ENCODE assay signal across 10 cellular contexts in the genomic region with DNA sequence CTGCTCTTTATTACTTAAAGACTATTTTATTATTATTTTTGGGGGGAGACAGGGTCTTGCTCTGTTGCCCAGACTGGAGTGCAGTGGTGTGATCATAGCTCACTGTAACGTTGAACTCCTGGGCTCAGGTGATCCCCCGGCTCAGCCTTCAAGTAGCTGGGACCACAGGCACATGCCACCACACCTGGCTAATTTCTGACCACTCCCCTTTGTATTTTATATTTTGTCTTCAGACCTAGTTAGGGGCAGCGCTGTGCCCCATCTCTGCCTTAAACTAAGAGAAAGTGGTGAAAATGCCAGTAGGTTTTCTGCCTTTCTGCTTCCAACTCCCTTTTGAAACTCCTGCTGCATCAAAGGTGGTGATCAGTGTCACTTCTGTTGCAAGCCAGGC.
A peak's percentile ranks its signal among the peaks of the same experiment; 100 is the strongest.
DNase-seq lines count a peak whose midpoint lies in the region; ATAC-seq and TF ChIP-seq lines count a peak whose summit lies in the region.
"Had no signal": no experiment of that assay in that cellular context is flagged by ENCODE, and none has a peak within 500 bp of the region (broad histone marks: within the 10 kb centered on the region; RNA-seq: fewer than 3 reads in every experiment).

No MANE protein-coding gene starts in this region.

- H3K27me3 ChIP-seq in SU-DHL-6 (ENCODE audit: low read length) (no peaks in the 10 kb centered on the region), liver (ENCODE audit: control insufficient read depth in 4 of 4, insufficient read depth in 4 of 4, low read length in 3 of 4) (no peaks in the 10 kb centered on the region), transverse colon (no peaks in the 10 kb centered on the region)

- peaks cover 35% of the 10 kb centered on the region for H3K36me3 Mint-ChIP-seq in activated CD8-positive, alpha-beta T cell treated with anti-CD3 and anti-CD28 coated beads, Interleukin-2, amount 10 ng/mL, durations not matched to agents 7 days and 5 days (ENCODE audit: low read depth)
- H3K36me3 Mint-ChIP-seq in activated CD8-positive, alpha-beta T cell treated with anti-CD3 and anti-CD28 coated beads for 36 hours (ENCODE audit: low read depth), result peaks cover 23% of the 10 kb centered on the region
- H3K36me3 Mint-ChIP-seq in glutamatergic neuron (ENCODE audit: unreplicated experiment), result peaks cover under 1% of the 10 kb centered on the region

- no peaks in the 10 kb centered on the region for H4K20me1 ChIP-seq in SU-DHL-6 (ENCODE audit: low read depth, low read length)

- TF ChIP-seq POLR2A in transverse colon (IDR thresholded peaks at IDR 0.05), result no peak

- H3K9me3 ChIP-seq in SU-DHL-6 (ENCODE audit: insufficient read depth, low read length), result no peaks in the 10 kb centered on the region
- no peaks in the 10 kb centered on the region for H3K9me3 ChIP-seq in liver (ENCODE audit: control insufficient read depth in 4 of 4, low read length in 3 of 4)
- H3K9me3 ChIP-seq in transverse colon, result no peaks in the 10 kb centered on the region

- no peak overlapping the region for H3K4me3 Mint-ChIP-seq in activated CD8-positive, alpha-beta T cell treated with anti-CD3 and anti-CD28 coated beads, Interleukin-2, amount 10 ng/mL, durations not matched to agents 7 days and 5 days
- H3K4me3 Mint-ChIP-seq in activated CD8-positive, alpha-beta T cell treated with anti-CD3 and anti-CD28 coated beads for 36 hours, result no peak overlapping the region
- no peak overlapping the region for H3K4me3 Mint-ChIP-seq in glutamatergic neuron (ENCODE audit: unreplicated experiment)

- peak overlapping the region; percentile 91 for H3K27ac Mint-ChIP-seq in activated CD8-positive, alpha-beta T cell treated with anti-CD3 and anti-CD28 coated beads, Interleukin-2, amount 10 ng/mL, durations not matched to agents 7 days and 5 days
- no peak overlapping the region for H3K27ac Mint-ChIP-seq in activated CD8-positive, alpha-beta T cell treated with anti-CD3 and anti-CD28 coated beads for 36 hours
- H3K27ac Mint-ChIP-seq in glutamatergic neuron (ENCODE audit: unreplicated experiment), result no peak overlapping the region

- in situ Hi-C loops in transverse colon (cut with MboI; ENCODE audit: low pct_ligation_motif_present in 1 of 4, low pct_unique_long_range_greater_than_20kb in 1 of 4, low sequenced_read_pairs in 3 of 4), result loop anchor here in 3 of 4 donors (25.0 kb wide), 3 partner anchors 558 to 1183 kb away; partner anchors contain the start of gene TRIB2 (in 2 of the 3)

- no peak for ATAC-seq in activated CD8-positive, alpha-beta T cell treated with anti-CD3 and anti-CD28 coated beads, Interleukin-2, amount 10 ng/mL, durations not matched to agents 7 days and 5 days
- ATAC-seq in activated CD8-positive, alpha-beta T cell treated with anti-CD3 and anti-CD28 coated beads for 36 hours, result no peak
- ATAC-seq in HG02610 (IDR thresholded peaks at IDR 0.05; ENCODE audit: unreplicated experiment) (no peak), HG02852 (IDR thresholded peaks at IDR 0.05; ENCODE audit: unreplicated experiment) (no peak)

- TF ChIP-seq RAD21 in liver (IDR thresholded peaks at IDR 0.05), result no peak

- 88% methylated on average over 3 of the region's 3 CpGs for WGBS in liver
- 96% methylated on average over 3 of the region's 3 CpGs; no CpG with 5 or more reads in 1 of the 2 donors for WGBS in transverse colon (ENCODE audit: low coverage in 1 of 2), 2 donors

- H3K9ac ChIP-seq in SU-DHL-6 (ENCODE audit: low read length) (peak overlapping the region; percentile 75), liver (ENCODE audit: low read depth in 1 of 2, low read length in 2 of 2) (no peak overlapping the region)

- H3F3A ChIP-seq in SU-DHL-6 (ENCODE audit: insufficient read depth), result peaks cover 59% of the 10 kb centered on the region

- no peak for TF ChIP-seq EP300 in transverse colon (IDR thresholded peaks at IDR 0.05; ENCODE audit: low read depth)

- H3K27me3 Mint-ChIP-seq in activated CD8-positive, alpha-beta T cell treated with anti-CD3 and anti-CD28 coated beads, Interleukin-2, amount 10 ng/mL, durations not matched to agents 7 days and 5 days (ENCODE audit: low read depth), result peaks cover 1% of the 10 kb centered on the region
- H3K27me3 Mint-ChIP-seq in activated CD8-positive, alpha-beta T cell treated with anti-CD3 and anti-CD28 coated beads for 36 hours, result peaks cover 10% of the 10 kb centered on the region
- no peaks in the 10 kb centered on the region for H3K27me3 Mint-ChIP-seq in glutamatergic neuron (ENCODE audit: unreplicated experiment)

- H3K27ac ChIP-seq in SU-DHL-6 (ENCODE audit: low read depth, low read length) (peak overlapping the region; percentile 97), liver (ENCODE audit: low read depth in 1 of 2, low read length in 2 of 2) (peak overlapping the region; percentile 67 to 85), transverse colon (peak overlapping the region; percentile 50 to 79 (median 72))
- H3K27ac ChIP-seq: WERI-Rb-1 had no signal

- no peak overlapping the region for H2AFZ ChIP-seq in SU-DHL-6 (ENCODE audit: low read depth, low read length, severe bottlenecking)

- H3K4me1 Mint-ChIP-seq in activated CD8-positive, alpha-beta T cell treated with anti-CD3 and anti-CD28 coated beads, Interleukin-2, amount 10 ng/mL, durations not matched to agents 7 days and 5 days (ENCODE audit: low read depth), result peaks cover 61% of the 10 kb centered on the region
- H3K4me1 Mint-ChIP-seq in activated CD8-positive, alpha-beta T cell treated with anti-CD3 and anti-CD28 coated beads for 36 hours (ENCODE audit: low read depth), result peaks cover 54% of the 10 kb centered on the region
- H3K4me1 Mint-ChIP-seq in glutamatergic neuron (ENCODE audit: low read depth, unreplicated experiment), result peaks cover 10% of the 10 kb centered on the region

- H3K9me2 ChIP-seq in SU-DHL-6 (replicated peaks; ENCODE audit: insufficient read depth, low read length), result no peaks in the 10 kb centered on the region

- peak overlapping the region; percentile 94 for H3K4me2 ChIP-seq in SU-DHL-6 (ENCODE audit: low read depth, low read length, poor library complexity, severe bottlenecking)

- H3K9me3 Mint-ChIP-seq in activated CD8-positive, alpha-beta T cell treated with anti-CD3 and anti-CD28 coated beads, Interleukin-2, amount 10 ng/mL, durations not matched to agents 7 days and 5 days (ENCODE audit: insufficient read depth), result peaks cover 1% of the 10 kb centered on the region
- H3K9me3 Mint-ChIP-seq in activated CD8-positive, alpha-beta T cell treated with anti-CD3 and anti-CD28 coated beads for 36 hours, result peaks cover 1% of the 10 kb centered on the region
- H3K9me3 Mint-ChIP-seq in glutamatergic neuron (ENCODE audit: unreplicated experiment), result no peaks in the 10 kb centered on the region

- TF ChIP-seq CTCF in activated CD8-positive, alpha-beta T cell treated with anti-CD3 and anti-CD28 coated beads for 36 hours (IDR thresholded peaks at IDR 0.05), result no peak
- TF ChIP-seq CTCF in SU-DHL-6 (IDR thresholded peaks at IDR 0.05; ENCODE audit: insufficient read depth, low read length, poor library complexity, severe bottlenecking) (no peak), liver (IDR thresholded peaks at IDR 0.05; ENCODE audit: low read depth, low read length, missing input control) (no peak), transverse colon (IDR thresholded peaks at IDR 0.05) (no peak), glutamatergic neuron (IDR thresholded peaks at IDR 0.05; ENCODE audit: partially characterized antibody, unreplicated experiment) (no peak)

- H3K4me1 ChIP-seq in liver (ENCODE audit: control insufficient read depth in 4 of 4, insufficient read depth in 4 of 4, low read length in 3 of 4) (peaks cover 6 to 24% (median 20%) of the 10 kb centered on the region in 4 donors), transverse colon (peaks cover 8 to 23% (median 20%) of the 10 kb centered on the region in 4 donors)

- H3K79me2 ChIP-seq in SU-DHL-6 (ENCODE audit: insufficient read depth, low read length), result no peaks in the 10 kb centered on the region

- intact Hi-C loops in activated CD8-positive, alpha-beta T cell treated with anti-CD3 and anti-CD28 coated beads for 36 hours (cut with micrococcal nuclease), result no loop called here
- intact Hi-C loops in transverse colon (cut with DNase I; ENCODE audit: low total_unique reads), result no loop called here

- DNase-seq in activated CD8-positive, alpha-beta T cell treated with anti-CD3 and anti-CD28 coated beads, Interleukin-2, amount 10 ng/mL, durations not matched to agents 7 days and 5 days, result no peak
- DNase-seq in activated CD8-positive, alpha-beta T cell treated with anti-CD3 and anti-CD28 coated beads for 36 hours, result no peak
- DNase-seq in transverse colon, result no peak
- no peak for DNase-seq in glutamatergic neuron

- CTCF ChIA-PET in activated CD8-positive, alpha-beta T cell treated with anti-CD3 and anti-CD28 coated beads, Interleukin-2, amount 10 ng/mL, durations not matched to agents 7 days and 5 days (lab: Charles Lee), result interaction anchor here (1.0 to 4.2 kb wide), 11 partner anchors 9 to 1024 kb away, joined by 3 to 32 read pairs (median 4); partner anchors contain the start of gene TRIB2
- CTCF ChIA-PET in activated CD8-positive, alpha-beta T cell treated with anti-CD3 and anti-CD28 coated beads for 36 hours (lab: Charles Lee), result interaction anchor here (0.9 to 2.9 kb wide), 8 partner anchors 146 to 1178 kb away, joined by 3 to 17 read pairs (median 5); partner anchors contain the start of gene TRIB2

- H3K36me3 ChIP-seq in SU-DHL-6 (ENCODE audit: low read length), result peaks cover 21% of the 10 kb centered on the region; the same call in 1 of the 2 replicates
- peaks cover 13 to 23% (median 19%) of the 10 kb centered on the region in 4 donors for H3K36me3 ChIP-seq in liver (ENCODE audit: control insufficient read depth in 4 of 4, insufficient read depth in 3 of 4, low read depth in 1 of 4, low read length in 3 of 4)
- peaks cover 0 to 18% (median 2%) of the 10 kb centered on the region in 4 donors for H3K36me3 ChIP-seq in transverse colon

- no peak overlapping the region for H3K4me3 ChIP-seq in SU-DHL-6 (ENCODE audit: insufficient read depth, low read length, poor library complexity, severe bottlenecking)
- no peak overlapping the region for H3K4me3 ChIP-seq in liver (ENCODE audit: low read depth in 1 of 3, low read length in 3 of 3)
- H3K4me3 ChIP-seq in transverse colon, result no peak overlapping the region
- H3K4me3 ChIP-seq: lung had no signal

- POLR2A ChIA-PET in activated CD8-positive, alpha-beta T cell treated with anti-CD3 and anti-CD28 coated beads, Interleukin-2, amount 10 ng/mL, durations not matched to agents 7 days and 5 days (lab: Charles Lee), result interaction anchor here (0.6 kb wide), 1 partner anchor 23 kb away, joined by 4 read pairs; no protein-coding TSS in a partner anchor
- POLR2A ChIA-PET in activated CD8-positive, alpha-beta T cell treated with anti-CD3 and anti-CD28 coated beads for 36 hours (lab: Charles Lee), result no interaction called here

TF ChIP-seq in liver, 16 proteins besides CTCF, POLR2A, EP300 and RAD21 (continues in another document):
- TF ChIP-seq YY1 (IDR thresholded peaks at IDR 0.05) (no peak), FOXA1 (IDR thresholded peaks at IDR 0.05) (no peak), EGR1 (IDR thresholded peaks at IDR 0.05; ENCODE audit: low read depth in 2 of 2) (no peak), HNF4A (conservative IDR thresholded peaks at IDR 0.05) (no peak), TAF1 (conservative IDR thresholded peaks at IDR 0.05) (no peak), NR2F2 (IDR thresholded peaks at IDR 0.05) (no peak), RXRA (IDR thresholded peaks at IDR 0.05) (no peak), SP1 (IDR thresholded peaks at IDR 0.05) (no peak)
